In the genomic region with DNA sequence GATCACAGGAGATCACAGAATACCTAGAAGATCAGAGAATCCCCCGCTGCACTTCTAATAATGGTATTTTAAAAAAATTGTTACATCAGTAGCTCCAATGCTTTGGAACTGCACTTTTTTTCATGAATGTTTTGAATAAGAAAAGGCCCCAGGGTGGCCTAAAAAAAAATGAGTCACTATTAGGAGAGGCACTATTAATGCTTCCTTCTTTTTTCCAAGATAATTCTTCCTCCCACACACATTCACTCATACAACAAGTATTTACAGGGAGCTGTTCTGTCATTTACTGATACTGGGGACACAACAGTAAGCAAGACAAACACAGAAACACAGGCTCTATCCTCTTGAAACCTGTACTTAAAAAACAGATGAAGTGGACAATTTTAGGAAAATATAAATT, we compare ENCODE assay signal across 2 cellular contexts.
TF ChIP-seq lines count a peak whose summit lies in the region.

No MANE protein-coding gene starts in this region.

TF ChIP-seq in SK-N-SH, 30 proteins besides CTCF, POLR2A, EP300 and RAD21 (continued from another document):
- no peak for TF ChIP-seq RFX5 (IDR thresholded peaks at IDR 0.05; ENCODE audit: low read length)
- no peak for TF ChIP-seq NRF1 (IDR thresholded peaks at IDR 0.05; ENCODE audit: low read depth, low read length)
- TF ChIP-seq TAF1 (IDR thresholded peaks at IDR 0.05; ENCODE audit: borderline replicate concordance, low read depth, low read length): no peak
- TF ChIP-seq FOXM1 (IDR thresholded peaks at IDR 0.05; ENCODE audit: low read depth): no peak
- TF ChIP-seq, protein P1, sequence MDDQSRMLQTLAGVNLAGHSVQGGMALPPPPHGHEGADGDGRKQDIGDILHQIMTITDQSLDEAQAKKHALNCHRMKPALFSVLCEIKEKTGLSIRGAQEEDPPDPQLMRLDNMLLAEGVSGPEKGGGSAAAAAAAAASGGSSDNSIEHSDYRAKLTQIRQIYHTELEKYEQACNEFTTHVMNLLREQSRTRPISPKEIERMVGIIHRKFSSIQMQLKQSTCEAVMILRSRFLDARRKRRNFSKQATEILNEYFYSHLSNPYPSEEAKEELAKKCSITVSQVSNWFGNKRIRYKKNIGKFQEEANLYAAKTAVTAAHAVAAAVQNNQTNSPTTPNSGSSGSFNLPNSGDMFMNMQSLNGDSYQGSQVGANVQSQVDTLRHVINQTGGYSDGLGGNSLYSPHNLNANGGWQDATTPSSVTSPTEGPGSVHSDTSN (IDR thresholded peaks at IDR 0.05): no peak
- TF ChIP-seq, protein P2, sequence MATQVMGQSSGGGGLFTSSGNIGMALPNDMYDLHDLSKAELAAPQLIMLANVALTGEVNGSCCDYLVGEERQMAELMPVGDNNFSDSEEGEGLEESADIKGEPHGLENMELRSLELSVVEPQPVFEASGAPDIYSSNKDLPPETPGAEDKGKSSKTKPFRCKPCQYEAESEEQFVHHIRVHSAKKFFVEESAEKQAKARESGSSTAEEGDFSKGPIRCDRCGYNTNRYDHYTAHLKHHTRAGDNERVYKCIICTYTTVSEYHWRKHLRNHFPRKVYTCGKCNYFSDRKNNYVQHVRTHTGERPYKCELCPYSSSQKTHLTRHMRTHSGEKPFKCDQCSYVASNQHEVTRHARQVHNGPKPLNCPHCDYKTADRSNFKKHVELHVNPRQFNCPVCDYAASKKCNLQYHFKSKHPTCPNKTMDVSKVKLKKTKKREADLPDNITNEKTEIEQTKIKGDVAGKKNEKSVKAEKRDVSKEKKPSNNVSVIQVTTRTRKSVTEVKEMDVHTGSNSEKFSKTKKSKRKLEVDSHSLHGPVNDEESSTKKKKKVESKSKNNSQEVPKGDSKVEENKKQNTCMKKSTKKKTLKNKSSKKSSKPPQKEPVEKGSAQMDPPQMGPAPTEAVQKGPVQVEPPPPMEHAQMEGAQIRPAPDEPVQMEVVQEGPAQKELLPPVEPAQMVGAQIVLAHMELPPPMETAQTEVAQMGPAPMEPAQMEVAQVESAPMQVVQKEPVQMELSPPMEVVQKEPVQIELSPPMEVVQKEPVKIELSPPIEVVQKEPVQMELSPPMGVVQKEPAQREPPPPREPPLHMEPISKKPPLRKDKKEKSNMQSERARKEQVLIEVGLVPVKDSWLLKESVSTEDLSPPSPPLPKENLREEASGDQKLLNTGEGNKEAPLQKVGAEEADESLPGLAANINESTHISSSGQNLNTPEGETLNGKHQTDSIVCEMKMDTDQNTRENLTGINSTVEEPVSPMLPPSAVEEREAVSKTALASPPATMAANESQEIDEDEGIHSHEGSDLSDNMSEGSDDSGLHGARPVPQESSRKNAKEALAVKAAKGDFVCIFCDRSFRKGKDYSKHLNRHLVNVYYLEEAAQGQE (IDR thresholded peaks at IDR 0.05; ENCODE audit: low read depth, low read length): no peak
- TF ChIP-seq, protein P3, sequence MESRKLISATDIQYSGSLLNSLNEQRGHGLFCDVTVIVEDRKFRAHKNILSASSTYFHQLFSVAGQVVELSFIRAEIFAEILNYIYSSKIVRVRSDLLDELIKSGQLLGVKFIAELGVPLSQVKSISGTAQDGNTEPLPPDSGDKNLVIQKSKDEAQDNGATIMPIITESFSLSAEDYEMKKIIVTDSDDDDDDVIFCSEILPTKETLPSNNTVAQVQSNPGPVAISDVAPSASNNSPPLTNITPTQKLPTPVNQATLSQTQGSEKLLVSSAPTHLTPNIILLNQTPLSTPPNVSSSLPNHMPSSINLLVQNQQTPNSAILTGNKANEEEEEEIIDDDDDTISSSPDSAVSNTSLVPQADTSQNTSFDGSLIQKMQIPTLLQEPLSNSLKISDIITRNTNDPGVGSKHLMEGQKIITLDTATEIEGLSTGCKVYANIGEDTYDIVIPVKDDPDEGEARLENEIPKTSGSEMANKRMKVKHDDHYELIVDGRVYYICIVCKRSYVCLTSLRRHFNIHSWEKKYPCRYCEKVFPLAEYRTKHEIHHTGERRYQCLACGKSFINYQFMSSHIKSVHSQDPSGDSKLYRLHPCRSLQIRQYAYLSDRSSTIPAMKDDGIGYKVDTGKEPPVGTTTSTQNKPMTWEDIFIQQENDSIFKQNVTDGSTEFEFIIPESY (IDR thresholded peaks at IDR 0.05; ENCODE audit: borderline replicate concordance, low read depth): no peak
- TF ChIP-seq, protein P4, sequence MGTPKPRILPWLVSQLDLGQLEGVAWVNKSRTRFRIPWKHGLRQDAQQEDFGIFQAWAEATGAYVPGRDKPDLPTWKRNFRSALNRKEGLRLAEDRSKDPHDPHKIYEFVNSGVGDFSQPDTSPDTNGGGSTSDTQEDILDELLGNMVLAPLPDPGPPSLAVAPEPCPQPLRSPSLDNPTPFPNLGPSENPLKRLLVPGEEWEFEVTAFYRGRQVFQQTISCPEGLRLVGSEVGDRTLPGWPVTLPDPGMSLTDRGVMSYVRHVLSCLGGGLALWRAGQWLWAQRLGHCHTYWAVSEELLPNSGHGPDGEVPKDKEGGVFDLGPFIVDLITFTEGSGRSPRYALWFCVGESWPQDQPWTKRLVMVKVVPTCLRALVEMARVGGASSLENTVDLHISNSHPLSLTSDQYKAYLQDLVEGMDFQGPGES (IDR thresholded peaks at IDR 0.05; ENCODE audit: low read depth, low read length): no peak
- TF ChIP-seq GATA2 (CRISPR knock-in tag; IDR thresholded peaks at IDR 0.05): no peak
- TF ChIP-seq, protein P5, sequence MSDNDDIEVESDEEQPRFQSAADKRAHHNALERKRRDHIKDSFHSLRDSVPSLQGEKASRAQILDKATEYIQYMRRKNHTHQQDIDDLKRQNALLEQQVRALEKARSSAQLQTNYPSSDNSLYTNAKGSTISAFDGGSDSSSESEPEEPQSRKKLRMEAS (IDR thresholded peaks at IDR 0.05; ENCODE audit: low read depth): no peak
- TF ChIP-seq RXRA (IDR thresholded peaks at IDR 0.05; ENCODE audit: borderline replicate concordance, low read depth): no peak
- TF ChIP-seq EZH2phosphoT487 (IDR thresholded peaks at IDR 0.05; ENCODE audit: borderline replicate concordance, low read depth): no peak
- TF ChIP-seq ELF1 (IDR thresholded peaks at IDR 0.05): no peak

TF ChIP-seq in SK-N-SH treated with all-trans-retinoic acid at 6 μM for 48 hours, 23 proteins besides CTCF, POLR2A, EP300 and RAD21 (continued from another document):
- TF ChIP-seq, protein P6, sequence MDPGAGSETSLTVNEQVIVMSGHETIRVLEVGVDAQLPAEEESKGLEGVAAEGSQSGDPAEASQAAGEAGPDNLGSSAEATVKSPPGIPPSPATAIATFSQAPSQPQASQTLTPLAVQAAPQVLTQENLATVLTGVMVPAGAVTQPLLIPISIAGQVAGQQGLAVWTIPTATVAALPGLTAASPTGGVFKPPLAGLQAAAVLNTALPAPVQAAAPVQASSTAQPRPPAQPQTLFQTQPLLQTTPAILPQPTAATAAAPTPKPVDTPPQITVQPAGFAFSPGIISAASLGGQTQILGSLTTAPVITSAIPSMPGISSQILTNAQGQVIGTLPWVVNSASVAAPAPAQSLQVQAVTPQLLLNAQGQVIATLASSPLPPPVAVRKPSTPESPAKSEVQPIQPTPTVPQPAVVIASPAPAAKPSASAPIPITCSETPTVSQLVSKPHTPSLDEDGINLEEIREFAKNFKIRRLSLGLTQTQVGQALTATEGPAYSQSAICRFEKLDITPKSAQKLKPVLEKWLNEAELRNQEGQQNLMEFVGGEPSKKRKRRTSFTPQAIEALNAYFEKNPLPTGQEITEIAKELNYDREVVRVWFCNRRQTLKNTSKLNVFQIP (CRISPR knock-in tag; IDR thresholded peaks at IDR 0.05; ENCODE audit: borderline replicate concordance, low read depth): no peak
- TF ChIP-seq TCF4 (CRISPR knock-in tag; IDR thresholded peaks at IDR 0.05; ENCODE audit: borderline replicate concordance): no peak
- TF ChIP-seq PPARA (CRISPR knock-in tag; IDR thresholded peaks at IDR 0.05; ENCODE audit: borderline replicate concordance): no peak
- TF ChIP-seq RARB (CRISPR knock-in tag; IDR thresholded peaks at IDR 0.05): no peak
- TF ChIP-seq, protein P7, sequence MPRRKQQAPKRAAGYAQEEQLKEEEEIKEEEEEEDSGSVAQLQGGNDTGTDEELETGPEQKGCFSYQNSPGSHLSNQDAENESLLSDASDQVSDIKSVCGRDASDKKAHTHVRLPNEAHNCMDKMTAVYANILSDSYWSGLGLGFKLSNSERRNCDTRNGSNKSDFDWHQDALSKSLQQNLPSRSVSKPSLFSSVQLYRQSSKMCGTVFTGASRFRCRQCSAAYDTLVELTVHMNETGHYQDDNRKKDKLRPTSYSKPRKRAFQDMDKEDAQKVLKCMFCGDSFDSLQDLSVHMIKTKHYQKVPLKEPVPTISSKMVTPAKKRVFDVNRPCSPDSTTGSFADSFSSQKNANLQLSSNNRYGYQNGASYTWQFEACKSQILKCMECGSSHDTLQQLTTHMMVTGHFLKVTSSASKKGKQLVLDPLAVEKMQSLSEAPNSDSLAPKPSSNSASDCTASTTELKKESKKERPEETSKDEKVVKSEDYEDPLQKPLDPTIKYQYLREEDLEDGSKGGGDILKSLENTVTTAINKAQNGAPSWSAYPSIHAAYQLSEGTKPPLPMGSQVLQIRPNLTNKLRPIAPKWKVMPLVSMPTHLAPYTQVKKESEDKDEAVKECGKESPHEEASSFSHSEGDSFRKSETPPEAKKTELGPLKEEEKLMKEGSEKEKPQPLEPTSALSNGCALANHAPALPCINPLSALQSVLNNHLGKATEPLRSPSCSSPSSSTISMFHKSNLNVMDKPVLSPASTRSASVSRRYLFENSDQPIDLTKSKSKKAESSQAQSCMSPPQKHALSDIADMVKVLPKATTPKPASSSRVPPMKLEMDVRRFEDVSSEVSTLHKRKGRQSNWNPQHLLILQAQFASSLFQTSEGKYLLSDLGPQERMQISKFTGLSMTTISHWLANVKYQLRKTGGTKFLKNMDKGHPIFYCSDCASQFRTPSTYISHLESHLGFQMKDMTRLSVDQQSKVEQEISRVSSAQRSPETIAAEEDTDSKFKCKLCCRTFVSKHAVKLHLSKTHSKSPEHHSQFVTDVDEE (CRISPR knock-in tag; IDR thresholded peaks at IDR 0.05): no peak
- TF ChIP-seq BACH2 (CRISPR knock-in tag; IDR thresholded peaks at IDR 0.05; ENCODE audit: borderline replicate concordance): no peak
- TF ChIP-seq, protein P8, sequence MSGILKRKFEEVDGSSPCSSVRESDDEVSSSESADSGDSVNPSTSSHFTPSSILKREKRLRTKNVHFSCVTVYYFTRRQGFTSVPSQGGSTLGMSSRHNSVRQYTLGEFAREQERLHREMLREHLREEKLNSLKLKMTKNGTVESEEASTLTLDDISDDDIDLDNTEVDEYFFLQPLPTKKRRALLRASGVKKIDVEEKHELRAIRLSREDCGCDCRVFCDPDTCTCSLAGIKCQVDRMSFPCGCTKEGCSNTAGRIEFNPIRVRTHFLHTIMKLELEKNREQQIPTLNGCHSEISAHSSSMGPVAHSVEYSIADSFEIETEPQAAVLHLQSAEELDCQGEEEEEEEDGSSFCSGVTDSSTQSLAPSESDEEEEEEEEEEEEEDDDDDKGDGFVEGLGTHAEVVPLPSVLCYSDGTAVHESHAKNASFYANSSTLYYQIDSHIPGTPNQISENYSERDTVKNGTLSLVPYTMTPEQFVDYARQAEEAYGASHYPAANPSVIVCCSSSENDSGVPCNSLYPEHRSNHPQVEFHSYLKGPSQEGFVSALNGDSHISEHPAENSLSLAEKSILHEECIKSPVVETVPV (CRISPR knock-in tag; IDR thresholded peaks at IDR 0.05): no peak
- no peak for TF ChIP-seq ISL1 (CRISPR knock-in tag; IDR thresholded peaks at IDR 0.05)
- TF ChIP-seq ZC3H10 (CRISPR knock-in tag; IDR thresholded peaks at IDR 0.05): no peak
- no peak for TF ChIP-seq GLIS3 (CRISPR knock-in tag; IDR thresholded peaks at IDR 0.05)
TF ChIP-seq in SK-N-SH treated with all-trans-retinoic acid at 6 μM for 48 hours: peak in this region for 0.
